ENCODE assay signal across 16 cellular contexts in genomic region chr7:127387974-127388373, GRCh38. TPM values are rescaled to one million over a fixed set of nuclear protein-coding genes. Genes with fewer than 3 reads are reported as not detected.
A peak's percentile ranks its signal among the peaks of the same experiment; 100 is the strongest.
DNase-seq lines count a peak whose midpoint lies in the region; ATAC-seq and TF ChIP-seq lines count a peak whose summit lies in the region.
"Had no signal": no experiment of that assay in that cellular context is flagged by ENCODE, and none has a peak within 500 bp of the region (broad histone marks: within the 10 kb centered on the region; RNA-seq: fewer than 3 reads in every experiment).

No MANE protein-coding gene starts in this region.

- peaks cover 85% of the 10 kb centered on the region for H3K79me2 ChIP-seq in SK-N-SH (ENCODE audit: insufficient read depth)

- no peak overlapping the region for H3K27ac ChIP-seq in CD8-positive, alpha-beta memory T cell (ENCODE audit: low read depth, low read length)
- no peak overlapping the region for H3K27ac ChIP-seq in SK-N-SH (ENCODE audit: low read depth in 2 of 2, low read length in 1 of 2)
- H3K27ac ChIP-seq: PC-9, SJCRH30 had no signal

- peaks cover 65 to 79% (median 78%) of the 10 kb centered on the region in 3 donors for H3K4me1 Mint-ChIP-seq in CD8-positive, alpha-beta memory T cell
- peaks cover 47% of the 10 kb centered on the region for H3K4me1 Mint-ChIP-seq in T-helper 17 cell

- peak overlapping the region in 3 of 8 donors; percentile 3 to 69 (median 27) for H3K27ac Mint-ChIP-seq in CD8-positive, alpha-beta memory T cell
- H3K27ac Mint-ChIP-seq in T-helper 17 cell: peak overlapping the region; percentile 70

- TF ChIP-seq RAD21 in SK-N-SH (IDR thresholded peaks at IDR 0.05; ENCODE audit: low read length): no peak

- no peak overlapping the region for H2AFZ ChIP-seq in SK-N-SH (ENCODE audit: low read depth)
- H2AFZ ChIP-seq: PC-9 had no signal

- H4K20me1 ChIP-seq in SK-N-SH (ENCODE audit: insufficient read depth): peaks cover 25% of the 10 kb centered on the region

- peaks cover 47% of the 10 kb centered on the region for H3K4me1 ChIP-seq in CD8-positive, alpha-beta memory T cell (ENCODE audit: insufficient read depth, low read length)
- peaks cover 21% of the 10 kb centered on the region in 2 experiments; a peak in 3 of 4 replicates for H3K4me1 ChIP-seq in SK-N-SH (ENCODE audit: control insufficient read depth in 1 of 2, insufficient read depth in 2 of 2, low read depth in 1 of 2, low read length in 1 of 2)
- H3K4me1 ChIP-seq: SJCRH30 had no signal

- peak overlapping the region in 6 of 7 donors; percentile 3 to 45 (median 28) for H3K4me3 Mint-ChIP-seq in CD8-positive, alpha-beta memory T cell
- H3K4me3 Mint-ChIP-seq in T-helper 17 cell: peak overlapping the region; percentile 39

- no peaks in the 10 kb centered on the region for H3K9me2 ChIP-seq in SK-N-SH

- no peaks in the 10 kb centered on the region for H3K27me3 ChIP-seq in CD8-positive, alpha-beta memory T cell (ENCODE audit: insufficient read depth, low read length, poor library complexity, severe bottlenecking)
- H3K27me3 ChIP-seq in SK-N-SH (ENCODE audit: insufficient read depth) (no peaks in the 10 kb centered on the region), MG63 (no peaks in the 10 kb centered on the region)
- H3K27me3 ChIP-seq: SJCRH30 had no signal

- H3K4me3 ChIP-seq in AG10803 (ENCODE audit: low read length) (no peak overlapping the region), fibroblast of mammary gland (ENCODE audit: control insufficient read depth, low read depth, low read length) (no peak overlapping the region), SK-N-SH (ENCODE audit: low read depth in 2 of 2, low read length in 1 of 2) (no peak overlapping the region), MG63 (no peak overlapping the region)
- H3K4me3 ChIP-seq in CD8-positive, alpha-beta memory T cell (ENCODE audit: low read length): no peak overlapping the region
- H3K4me3 ChIP-seq: PC-9, SJCRH30 had no signal

- DNase-seq in AG10803 (ENCODE audit: low read depth) (peak; percentile 15), T-helper 17 cell (no peak), fibroblast of mammary gland (ENCODE audit: low read depth) (peak; percentile 9), DMS79 (lab: John Stamatoyannopoulos, UW) (no peak), SK-N-SH (no peak), MG63 (no peak)
- DNase-seq in CD8-positive, alpha-beta memory T cell: no peak
- no peak for DNase-seq in stimulated activated naive CD4-positive, alpha-beta T cell treated with Interleukin-2 at 50 U/mL for 16 hours (lab: John Stamatoyannopoulos, UW)
- DNase-seq: AML-193, DMS79 treated with DMSO at 0.1 percent for 48 hours, HCEC 1CT, NCI-H146, NCI-H2081, NCI-H510A, PC-9, SJCRH30 had no signal

- H3K9me3 Mint-ChIP-seq in CD8-positive, alpha-beta memory T cell: no peaks in the 10 kb centered on the region

- no peak overlapping the region for H3K4me2 ChIP-seq in SK-N-SH
- H3K4me2 ChIP-seq: PC-9 had no signal

- H3F3A ChIP-seq in SK-N-SH (replicated peaks; ENCODE audit: insufficient read depth): peaks cover 6% of the 10 kb centered on the region

- ATAC-seq in T-helper 17 cell: no peak

- no peak overlapping the region for H3K9ac ChIP-seq in SK-N-SH

- no peaks in the 10 kb centered on the region for H3K9me3 ChIP-seq in CD8-positive, alpha-beta memory T cell (ENCODE audit: low read length)
- H3K9me3 ChIP-seq in T-helper 17 cell (ENCODE audit: control insufficient read depth, low read length, poor library complexity, severe bottlenecking) (no peaks in the 10 kb centered on the region), SK-N-SH (no peaks in the 10 kb centered on the region), MG63 (no peaks in the 10 kb centered on the region)
- H3K9me3 ChIP-seq: SJCRH30 had no signal

- TF ChIP-seq CTCF in AG10803 (conservative IDR thresholded peaks at IDR 0.05; ENCODE audit: low read length) (no peak), fibroblast of mammary gland (conservative IDR thresholded peaks at IDR 0.05; ENCODE audit: control insufficient read depth, insufficient read depth, low read depth, low read length) (no peak), SK-N-SH (IDR thresholded peaks at IDR 0.05) (no peak)

- H3K36me3 ChIP-seq in CD8-positive, alpha-beta memory T cell (ENCODE audit: insufficient read depth, low read length): peaks cover 8% of the 10 kb centered on the region
- peaks cover 61 to 69% of the 10 kb centered on the region in 2 experiments for H3K36me3 ChIP-seq in SK-N-SH (replicated peaks in 1 of 2; ENCODE audit: control insufficient read depth in 1 of 2, insufficient read depth in 2 of 2, low read length in 1 of 2)
- peaks cover 57% of the 10 kb centered on the region for H3K36me3 ChIP-seq in MG63

- H3K36me3 Mint-ChIP-seq in CD8-positive, alpha-beta memory T cell: peaks cover 0 to 62% (median 24%) of the 10 kb centered on the region in 3 donors
- H3K36me3 Mint-ChIP-seq in T-helper 17 cell (ENCODE audit: low read depth): peaks cover 13% of the 10 kb centered on the region

- H3K27me3 Mint-ChIP-seq in CD8-positive, alpha-beta memory T cell: peaks cover 0 to 6% of the 10 kb centered on the region in 2 donors
- no peaks in the 10 kb centered on the region for H3K27me3 Mint-ChIP-seq in T-helper 17 cell

- WGBS in SK-N-SH (ENCODE audit: low lambda C conversion rate): 95% methylated on average over 2 of the region's 2 CpGs

- POLR2A ChIA-PET in CD8-positive, alpha-beta memory T cell (lab: Charles Lee): no interaction called here
- POLR2A ChIA-PET in SK-N-SH (lab: Yijun Ruan, JAX): no interaction called here

- TF ChIP-seq EP300 in SK-N-SH (IDR thresholded peaks at IDR 0.05; ENCODE audit: borderline replicate concordance in 1 of 2, low read depth in 1 of 2, low read length in 1 of 2): no peak

- CTCF ChIA-PET in CD8-positive, alpha-beta memory T cell (lab: Charles Lee): interaction anchor here (2.3 kb wide), 1 partner anchor 60 kb away, joined by 9 read pairs; no protein-coding TSS in a partner anchor
- CTCF ChIA-PET in SK-N-SH (lab: Yijun Ruan, JAX): no interaction called here

TF ChIP-seq in SK-N-SH, 30 proteins besides CTCF, POLR2A, EP300 and RAD21:
- TF ChIP-seq EZH2phosphoT487 (IDR thresholded peaks at IDR 0.05; ENCODE audit: borderline replicate concordance, low read depth) (no peak), JUND (IDR thresholded peaks at IDR 0.05) (no peak), FOXJ3 (CRISPR knock-in tag; IDR thresholded peaks at IDR 0.05) (no peak), MAX (IDR thresholded peaks at IDR 0.05; ENCODE audit: low read depth) (no peak), RCOR1 (IDR thresholded peaks at IDR 0.05; ENCODE audit: low read length) (no peak), NFIC (IDR thresholded peaks at IDR 0.05; ENCODE audit: borderline replicate concordance) (no peak), POLR2AphosphoS5 (IDR thresholded peaks at IDR 0.05; ENCODE audit: low read depth, low read length) (no peak), RXRA (IDR thresholded peaks at IDR 0.05; ENCODE audit: borderline replicate concordance, low read depth) (no peak), FOSL2 (IDR thresholded peaks at IDR 0.05; ENCODE audit: borderline replicate concordance, low read depth) (no peak), SIN3A (IDR thresholded peaks at IDR 0.05; ENCODE audit: borderline replicate concordance, low read depth, low read length) (no peak), SMC3 (IDR thresholded peaks at IDR 0.05; ENCODE audit: low read depth, low read length) (no peak), MXI1 (IDR thresholded peaks at IDR 0.05; ENCODE audit: low read depth, low read length) (no peak)
- TF ChIP-seq, protein P1, sequence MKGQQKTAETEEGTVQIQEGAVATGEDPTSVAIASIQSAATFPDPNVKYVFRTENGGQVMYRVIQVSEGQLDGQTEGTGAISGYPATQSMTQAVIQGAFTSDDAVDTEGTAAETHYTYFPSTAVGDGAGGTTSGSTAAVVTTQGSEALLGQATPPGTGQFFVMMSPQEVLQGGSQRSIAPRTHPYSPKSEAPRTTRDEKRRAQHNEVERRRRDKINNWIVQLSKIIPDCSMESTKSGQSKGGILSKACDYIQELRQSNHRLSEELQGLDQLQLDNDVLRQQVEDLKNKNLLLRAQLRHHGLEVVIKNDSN (IDR thresholded peaks at IDR 0.05; ENCODE audit: borderline replicate concordance, low read depth): no peak

RNA-seq across cellular contexts. Expression of gene ZNF800, which starts 4.5 kb away (rescaled TPM):
- 10 to 100 TPM; 43.8 TPM for total RNA-seq in CD8-positive, alpha-beta memory T cell
- polyA plus RNA-seq in CD8-positive, alpha-beta memory T cell: 51.5 TPM
- 10 to 100 TPM; 67.2 to 70.1 TPM for total RNA-seq in T-helper 17 cell
- 8.6 and 9.2 TPM in 2 replicates for polyA plus RNA-seq in SK-N-SH (2012; rRNA removed)
- polyA plus RNA-seq in SK-N-SH (2012; cell fraction: cytosol; rRNA removed): 10.2 TPM in 2 replicates
- 36.8 and 38.9 TPM in 2 replicates for polyA plus RNA-seq in SK-N-SH (2012; cell fraction: nucleus; rRNA removed)
- 5.3 and 6.9 TPM in 2 replicates for total RNA-seq in MG63 (2014; rRNA removed; shearing (Covaris generic); ENCODE audit: low replicate concordance)

Comparison
In these comparisons a context has a peak if more than half of its experiments do, and no peak if none do; other contexts are left out.
1. DNase-seq: peak in AG10803 (single experiment) and fibroblast of mammary gland (single experiment); none in CD8-positive, alpha-beta memory T cell (0 of 5), T-helper 17 cell (0 of 3), stimulated activated naive CD4-positive, alpha-beta T cell treated with Interleukin-2 at 50 U/mL for 16 hours (single experiment), DMS79 (single experiment), SK-N-SH (single experiment) and MG63 (single experiment).